17 cellular contexts compared by ENCODE assay signal in genomic region chr12:105256921-105257320, GRCh38. TPM values are rescaled to one million over a fixed set of nuclear protein-coding genes. Genes with fewer than 3 reads are reported as not detected.
DNase-seq lines count a peak whose midpoint lies in the region; ATAC-seq and TF ChIP-seq lines count a peak whose summit lies in the region.
"Had no signal": no experiment of that assay in that cellular context is flagged by ENCODE, and none has a peak within 500 bp of the region (broad histone marks: within the 10 kb centered on the region; RNA-seq: fewer than 3 reads in every experiment).

No MANE protein-coding gene starts in this region.

- ATAC-seq in HG03108 (IDR thresholded peaks at IDR 0.05; ENCODE audit: unreplicated experiment), result no peak
- ATAC-seq in HG02642 (IDR thresholded peaks at IDR 0.05; ENCODE audit: poor library complexity, unreplicated experiment), result no peak
- ATAC-seq: GM23338; natural killer cell treated with Interleukin-12 subunit alpha and Interleukin-12 subunit beta and Interleukin-15 and Interleukin-18, amount 100 ng/mL, for 72 hours had no signal

- no peaks in the 10 kb centered on the region for H3K79me2 ChIP-seq in osteoblast (ENCODE audit: insufficient read depth, low read length)

- POLR2A ChIA-PET in AG04449 (lab: Yijun Ruan, JAX), result interaction anchor here (1.1 to 1.3 kb wide), 2 partner anchors 21 to 75 kb away, joined by 4 read pairs; partner anchors contain the start of gene APPL2

- H3K27ac ChIP-seq in osteoblast (ENCODE audit: low read depth, low read length), result peak overlapping the region; percentile 91

- DNase-seq in AG04449 (ENCODE audit: low read depth, low spot score) (peak; percentile 59), M059J (ENCODE audit: low read depth) (peak; percentile 88), choroid plexus epithelial cell (ENCODE audit: low read depth) (peak; percentile 63), osteoblast (ENCODE audit: insufficient read length, low spot score, missing footprints) (no peak)
- DNase-seq in activated CD4-positive, alpha-beta T cell treated with anti-CD3 and anti-CD28 coated beads, Interleukin-2, amount 50 U/mL, for 1 hour, result no peak
- no peak for DNase-seq in activated CD8-positive, alpha-beta memory T cell treated with anti-CD3 and anti-CD28 coated beads, Interleukin-2, amount 50 U/mL, for 48 hours
- DNase-seq: activated CD4-positive, alpha-beta memory T cell treated with anti-CD3 and anti-CD28 coated beads for 36 hours; activated gamma-delta T cell; AML-193; Karpas-422; NCI-H187; NCI-H774 had no signal

- H3K36me3 ChIP-seq in osteoblast (ENCODE audit: insufficient read depth, low read length), result no peaks in the 10 kb centered on the region

- H3K4me3 ChIP-seq in AG04449 (ENCODE audit: low read depth, low read length) (no peak overlapping the region), choroid plexus epithelial cell (ENCODE audit: low read depth, low read length) (no peak overlapping the region), osteoblast (ENCODE audit: insufficient read depth, low read length) (peak overlapping the region; percentile 5)
- H3K4me3 ChIP-seq: GM23338, skin epidermis had no signal

- H3K27me3 ChIP-seq in osteoblast (ENCODE audit: insufficient read depth, low read length), result no peaks in the 10 kb centered on the region

- peaks cover 60% of the 10 kb centered on the region for H3K4me1 ChIP-seq in osteoblast (ENCODE audit: insufficient read depth, low read length)

- no peaks in the 10 kb centered on the region for H3K9me3 ChIP-seq in osteoblast (ENCODE audit: low read depth, low read length)

- H2AFZ ChIP-seq in osteoblast (ENCODE audit: low read length), result no peak overlapping the region
- H2AFZ ChIP-seq: GM23338 had no signal

- no peak for TF ChIP-seq CTCF in AG04449 (IDR thresholded peaks at IDR 0.05; ENCODE audit: insufficient read depth, low read length, missing control alignments)
- no peak for TF ChIP-seq CTCF in choroid plexus epithelial cell (conservative IDR thresholded peaks at IDR 0.05; ENCODE audit: low read depth, low read length)
- no peak for TF ChIP-seq CTCF in osteoblast (IDR thresholded peaks at IDR 0.05; ENCODE audit: extremely low read depth, low read depth, low read length)

- H3K4me2 ChIP-seq in osteoblast (ENCODE audit: insufficient read depth, low read length), result peak overlapping the region; percentile 35
- H3K4me2 ChIP-seq: GM23338 had no signal

- CTCF ChIA-PET in AG04449 (lab: Yijun Ruan, JAX), result interaction anchor here (1.2 kb wide), 1 partner anchor 74 kb away, joined by 3 read pairs; the partner anchor contains the start of gene C12orf75

- H4K20me1 ChIP-seq in osteoblast (ENCODE audit: insufficient read depth, low read length), result no peaks in the 10 kb centered on the region

RNA-seq across cellular contexts. Expression of gene APPL2, which starts 20.9 kb away (rescaled TPM):
- total RNA-seq in M059J (2014; rRNA removed; shearing (Covaris generic)), result 21.4 and 41.3 TPM in 2 replicates
- 67.0 and 91.3 TPM in 2 replicates for total RNA-seq in osteoblast

Comparison
In these comparisons a context has a peak if more than half of its experiments do, and no peak if none do; other contexts are left out.
1. DNase-seq: peak in AG04449 (single experiment), M059J (single experiment) and choroid plexus epithelial cell (single experiment); none in osteoblast (single experiment), activated CD4-positive, alpha-beta T cell treated with anti-CD3 and anti-CD28 coated beads, Interleukin-2, amount 50 U/mL, for 1 hour (single experiment) and activated CD8-positive, alpha-beta memory T cell treated with anti-CD3 and anti-CD28 coated beads, Interleukin-2, amount 50 U/mL, for 48 hours (single experiment).